ENCODE assay signal across 10 cellular contexts in genomic region chr5:76819851-76820280, GRCh38. TPM values are rescaled to one million over a fixed set of nuclear protein-coding genes. Genes with fewer than 3 reads are reported as not detected.
DNase-seq lines count a peak whose midpoint lies in the region; ATAC-seq and TF ChIP-seq lines count a peak whose summit lies in the region.
"Had no signal": no experiment of that assay in that cellular context is flagged by ENCODE, and none has a peak within 500 bp of the region (broad histone marks: within the 10 kb centered on the region; RNA-seq: fewer than 3 reads in every experiment).

No MANE protein-coding gene starts in this region.

- H3K36me3 ChIP-seq in Caco-2 (ENCODE audit: control insufficient read depth, insufficient read depth, low read length) (no peaks in the 10 kb centered on the region), heart left ventricle (no peaks in the 10 kb centered on the region)

- H3K27me3 Mint-ChIP-seq in Caco-2 (ENCODE audit: insufficient read depth, unreplicated experiment) (no peaks in the 10 kb centered on the region), osteocyte (ENCODE audit: unreplicated experiment) (no peaks in the 10 kb centered on the region)
- peaks cover 46% of the 10 kb centered on the region for H3K27me3 Mint-ChIP-seq in activated CD8-positive, alpha-beta T cell treated with anti-CD3 and anti-CD28 coated beads, Interleukin-2, amount 10 ng/mL, durations not matched to agents 7 days and 5 days (ENCODE audit: low read depth)

- H3K36me3 Mint-ChIP-seq in Caco-2 (ENCODE audit: insufficient read depth, unreplicated experiment) = peaks cover 33% of the 10 kb centered on the region
- no peaks in the 10 kb centered on the region for H3K36me3 Mint-ChIP-seq in activated CD8-positive, alpha-beta T cell treated with anti-CD3 and anti-CD28 coated beads, Interleukin-2, amount 10 ng/mL, durations not matched to agents 7 days and 5 days (ENCODE audit: low read depth)
- no peaks in the 10 kb centered on the region for H3K36me3 Mint-ChIP-seq in osteocyte (ENCODE audit: unreplicated experiment)

- H3K27ac ChIP-seq in heart left ventricle = peak overlapping the region in 10 of 12 donors; percentile 23 to 84 (median 64)

- H3K9me3 Mint-ChIP-seq in Caco-2 (ENCODE audit: unreplicated experiment) (no peaks in the 10 kb centered on the region), osteocyte (ENCODE audit: unreplicated experiment) (no peaks in the 10 kb centered on the region)
- no peaks in the 10 kb centered on the region for H3K9me3 Mint-ChIP-seq in activated CD8-positive, alpha-beta T cell treated with anti-CD3 and anti-CD28 coated beads, Interleukin-2, amount 10 ng/mL, durations not matched to agents 7 days and 5 days (ENCODE audit: insufficient read depth)

- H3K4me1 Mint-ChIP-seq in Caco-2 (ENCODE audit: low read depth, unreplicated experiment) (peaks cover 25% of the 10 kb centered on the region), osteocyte (ENCODE audit: unreplicated experiment) (peaks cover 25% of the 10 kb centered on the region)
- peaks cover 17% of the 10 kb centered on the region for H3K4me1 Mint-ChIP-seq in activated CD8-positive, alpha-beta T cell treated with anti-CD3 and anti-CD28 coated beads, Interleukin-2, amount 10 ng/mL, durations not matched to agents 7 days and 5 days (ENCODE audit: low read depth)

- H3K4me1 ChIP-seq in Caco-2 = peaks cover 40% of the 10 kb centered on the region
- H3K4me1 ChIP-seq in heart left ventricle = peaks cover 0 to 23% (median 6%) of the 10 kb centered on the region in 12 donors

- peak overlapping the region; percentile 95 for H3K27ac Mint-ChIP-seq in Caco-2 (ENCODE audit: unreplicated experiment)
- no peak overlapping the region for H3K27ac Mint-ChIP-seq in activated CD8-positive, alpha-beta T cell treated with anti-CD3 and anti-CD28 coated beads, Interleukin-2, amount 10 ng/mL, durations not matched to agents 7 days and 5 days
- H3K27ac Mint-ChIP-seq in osteocyte (ENCODE audit: unreplicated experiment) = peak overlapping the region; percentile 59

- BruUV-seq in Caco-2 (replicated peaks; lab: Mats Ljungman, UMichigan) = no TSS peak

- H3K4me3 Mint-ChIP-seq in Caco-2 (ENCODE audit: unreplicated experiment) (peak overlapping the region; percentile 89), osteocyte (ENCODE audit: unreplicated experiment) (peak overlapping the region; percentile 72)
- H3K4me3 Mint-ChIP-seq in activated CD8-positive, alpha-beta T cell treated with anti-CD3 and anti-CD28 coated beads, Interleukin-2, amount 10 ng/mL, durations not matched to agents 7 days and 5 days = peak overlapping the region; percentile 76

- H3K4me3 ChIP-seq in Caco-2 (ENCODE audit: low read depth, low read length) (peak overlapping the region; percentile 96), heart left ventricle (peak overlapping the region; percentile 30 to 75 (median 59))

- CTCF ChIA-PET in Caco-2 (lab: Charles Lee) = interaction anchor here (1.7 kb wide), 1 partner anchor 14 kb away, joined by 10 read pairs; no protein-coding TSS in a partner anchor
- CTCF ChIA-PET in activated CD8-positive, alpha-beta T cell treated with anti-CD3 and anti-CD28 coated beads, Interleukin-2, amount 10 ng/mL, durations not matched to agents 7 days and 5 days (lab: Charles Lee) = interaction anchor here (0.9 to 1.5 kb wide), 4 partner anchors 14 to 44 kb away, joined by 3 to 4 read pairs (median 3); no protein-coding TSS in a partner anchor

- H3K9me3 ChIP-seq in Caco-2 (no peaks in the 10 kb centered on the region), heart left ventricle (peaks cover 0 to 9% (median 0%) of the 10 kb centered on the region in 12 donors)

- WGBS in heart left ventricle, 4 donors = 29 to 44% (median 37%) methylated on average over 20 to 27 of the region's 27 CpGs

- peak in 1 of 2 experiments; percentile 38 for DNase-seq in Caco-2
- DNase-seq in activated CD8-positive, alpha-beta T cell treated with anti-CD3 and anti-CD28 coated beads, Interleukin-2, amount 10 ng/mL, durations not matched to agents 7 days and 5 days = no peak
- peak in 2 of 5 donors; percentile 26 to 29 for DNase-seq in heart left ventricle
- DNase-seq in osteocyte (ENCODE audit: extremely low spot score, unreplicated experiment) = no peak
- DNase-seq in effector CD8-positive, alpha-beta T cell (lab: John Stamatoyannopoulos, UW) = no peak
- DNase-seq in GM03348 (ENCODE audit: low spot score) = no peak
- DNase-seq: amniotic stem cell, NCI-H1436 treated with DMSO at 0.1 percent for 48 hours had no signal

- no peak for TF ChIP-seq CTCF in Caco-2 (IDR thresholded peaks at IDR 0.05; ENCODE audit: insufficient read depth in 1 of 2, low read depth in 1 of 2, low read length in 1 of 2, severe bottlenecking in 1 of 2, unreplicated experiment in 1 of 2)
- TF ChIP-seq CTCF in heart left ventricle (IDR thresholded peaks at IDR 0.05) = no peak
- TF ChIP-seq CTCF in osteocyte (IDR thresholded peaks at IDR 0.05) = no peak

- TF ChIP-seq POLR2A in heart left ventricle (IDR thresholded peaks at IDR 0.05) = no peak

- POLR2A ChIA-PET in Caco-2 (lab: Charles Lee) = interaction anchor here (0.7 to 1.9 kb wide), 2 partner anchors 13 to 16 kb away, joined by 3 to 35 read pairs; no protein-coding TSS in a partner anchor
- POLR2A ChIA-PET in activated CD8-positive, alpha-beta T cell treated with anti-CD3 and anti-CD28 coated beads, Interleukin-2, amount 10 ng/mL, durations not matched to agents 7 days and 5 days (lab: Charles Lee) = no interaction called here

- no peak for ATAC-seq in activated CD8-positive, alpha-beta T cell treated with anti-CD3 and anti-CD28 coated beads, Interleukin-2, amount 10 ng/mL, durations not matched to agents 7 days and 5 days
- ATAC-seq in heart left ventricle (peak in 3 of 4 donors; percentile 28 to 54 (median 47)), GM18907 (IDR thresholded peaks at IDR 0.05; ENCODE audit: unreplicated experiment) (no peak), GM19463 (IDR thresholded peaks at IDR 0.05; ENCODE audit: unreplicated experiment) (no peak)

- intact Hi-C loops in Caco-2 (cut with micrococcal nuclease; ENCODE audit: unreplicated experiment) (loop anchor here (1.0 to 5.0 kb wide), 2 partner anchors 14 to 103 kb away; partner anchors contain the start of gene F2R), heart left ventricle (cut with DNase I) (no loop called here)

- H3K27me3 ChIP-seq in Caco-2 (replicated peaks; ENCODE audit: control insufficient read depth, insufficient read depth, low read length) = no peaks in the 10 kb centered on the region
- peaks cover 0 to 36% (median 22%) of the 10 kb centered on the region in 9 donors for H3K27me3 ChIP-seq in heart left ventricle

RNA-seq across cellular contexts. Expression of gene F2RL1, which starts 1.0 kb away (rescaled TPM):
- 50.0 and 51.8 TPM in 2 replicates for total RNA-seq in Caco-2 (2022)
- 1 to 10 TPM; 1.6 to 2.2 TPM for total RNA-seq in activated CD8-positive, alpha-beta T cell treated with anti-CD3 and anti-CD28 coated beads, Interleukin-2, amount 10 ng/mL, durations not matched to agents 7 days and 5 days
- 1 to 10 TPM in 6 of 9 donors, under 1 TPM in 3; 0.87 to 6.6 (median 1.6) TPM for total RNA-seq in heart left ventricle
- 1 to 10 TPM in 1 of 2 donors, under 1 TPM in 1; 0.80 to 4.9 TPM for polyA plus RNA-seq in heart left ventricle
- 2.0 and 2.1 TPM in 2 replicates for total RNA-seq in osteocyte

RNA-seq across cellular contexts. Expression of gene S100Z, which starts 29.9 kb away (rescaled TPM):
- 0.66 TPM in 1 of 2 replicates, not detected in the other for total RNA-seq in Caco-2 (2022)
- 1 to 10 TPM; 2.5 to 3.2 TPM for total RNA-seq in activated CD8-positive, alpha-beta T cell treated with anti-CD3 and anti-CD28 coated beads, Interleukin-2, amount 10 ng/mL, durations not matched to agents 7 days and 5 days
- total RNA-seq in heart left ventricle = under 1 TPM in 2 of 9 donors, not detected in 7; 0.29 to 0.59 TPM
- not detected for polyA plus RNA-seq in heart left ventricle
- total RNA-seq in osteocyte = not detected in 2 replicates

Comparison
In these comparisons a context has a peak if more than half of its experiments do, and no peak if none do; other contexts are left out.
1. ATAC-seq: peak in heart left ventricle (3 of 4); none in activated CD8-positive, alpha-beta T cell treated with anti-CD3 and anti-CD28 coated beads, Interleukin-2, amount 10 ng/mL, durations not matched to agents 7 days and 5 days (single experiment), GM18907 (single experiment) and GM19463 (single experiment).
2. Peak in every context shown above with its lines, with median percentiles within 50 percentile points of each other: H3K4me3 Mint-ChIP-seq.